In the genomic region with DNA sequence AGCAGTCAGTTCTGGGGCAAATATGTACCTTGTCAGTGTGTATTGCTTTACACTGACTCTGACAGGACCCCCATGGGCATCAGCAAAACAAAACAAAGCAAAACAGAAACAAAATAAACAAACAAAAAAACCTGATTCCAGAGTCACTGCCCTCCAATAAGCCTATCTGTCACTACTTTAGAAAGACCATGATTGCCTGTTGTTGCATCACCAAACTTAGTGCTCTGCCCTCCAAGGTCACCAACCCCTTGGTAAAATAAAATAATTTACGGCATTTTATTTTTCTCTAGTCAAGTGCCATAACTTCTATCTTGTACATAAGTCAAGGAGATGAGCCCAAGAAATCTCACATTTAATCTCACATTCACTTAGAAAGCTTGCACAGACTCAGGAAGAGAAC, we compare ENCODE assay signal across 30 cellular contexts.
"Had no signal": no experiment of that assay in that cellular context is flagged by ENCODE, and none has a peak within 500 bp of the region (broad histone marks: within the 10 kb centered on the region; RNA-seq: fewer than 3 reads in every experiment).

No MANE protein-coding gene starts in this region.

- H3K4me1 ChIP-seq: Peyer's patch, SJSA1 had no signal

- ATAC-seq: PC-3 had no signal

- H3K9me3 ChIP-seq: MG63, Peyer's patch, SJSA1, SK-N-SH had no signal

- H3K27ac ChIP-seq: KMS-11, Peyer's patch, SJSA1 had no signal

- DNase-seq: Karpas-422, MG63, NCI-H1048, NCI-H1092 treated with DMSO at 0.1 percent for 48 hours, NCI-H1105 treated with DMSO at 0.1 percent for 48 hours, NCI-H1417, NCI-H1436, NCI-H146, NCI-H1694, NCI-H187, NCI-H1930, NCI-H2029 treated with DMSO at 0.1 percent for 48 hours, NCI-H2081 treated with DMSO at 0.1 percent for 48 hours, NCI-H2107, NCI-H2171, NCI-H226, NCI-H446 treated with DMSO at 0.1 percent for 48 hours, NCI-H510A, NCI-H526, NCI-H69, NCI-H748 treated with DMSO at 0.1 percent for 48 hours, PC-3, Peyer's patch, Right ventricle myocardium superior, RPMI8226, SHP77 treated with DMSO at 0.1 percent for 48 hours, SK-N-SH, SW 1271 had no signal

- H3K36me3 ChIP-seq: MG63, Peyer's patch, SJSA1 had no signal

- H3K4me2 ChIP-seq: KMS-11, SK-N-SH had no signal

- H3K27me3 ChIP-seq: MG63, Peyer's patch, SJSA1 had no signal

- H3K9ac ChIP-seq: KMS-11, SK-N-SH had no signal

- H3K4me3 ChIP-seq: MG63, Peyer's patch, SJSA1 had no signal
